35 cellular contexts compared by ENCODE assay signal in the genomic region with DNA sequence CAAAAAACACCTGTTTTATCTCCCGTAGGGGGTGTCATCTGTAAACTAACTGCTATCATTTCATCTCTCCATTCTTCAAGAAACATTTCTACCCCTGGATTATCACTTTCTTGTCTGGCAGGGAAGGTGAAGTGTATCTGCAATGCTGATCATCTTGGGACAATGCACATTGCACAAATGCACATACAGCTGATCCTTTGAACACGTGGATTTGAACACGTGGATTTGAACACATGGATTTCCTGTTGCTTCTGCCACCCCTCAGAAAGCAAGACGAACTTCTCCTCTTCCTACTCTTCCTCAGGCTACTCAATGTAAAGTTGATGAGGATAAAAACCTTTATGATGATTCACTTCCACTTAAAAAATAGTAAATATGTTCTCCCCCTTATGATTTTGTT.
"Had no signal": no experiment of that assay in that cellular context is flagged by ENCODE, and none has a peak within 500 bp of the region (broad histone marks: within the 10 kb centered on the region; RNA-seq: fewer than 3 reads in every experiment).

No MANE protein-coding gene starts in this region.

- H3K27ac ChIP-seq: KMS-11 had no signal

- H3K4me2 ChIP-seq: KMS-11 had no signal

- H3K36me3 ChIP-seq: MG63 had no signal

- H3K9ac ChIP-seq: KMS-11 had no signal

- H3K9me3 ChIP-seq: MG63 had no signal

- H3K4me3 ChIP-seq: MG63 had no signal

- H3K27me3 ChIP-seq: MG63 had no signal

- DNase-seq: Karpas-422, Kasumi-1, MG63, MM.1S, MV-4-11, NCI-H1048, NCI-H1092, NCI-H1092 treated with DMSO at 0.1 percent for 48 hours, NCI-H1105, NCI-H1105 treated with DMSO at 0.1 percent for 48 hours, NCI-H1417, NCI-H1417 treated with DMSO at 0.1 percent for 48 hours, NCI-H1436, NCI-H1436 treated with DMSO at 0.1 percent for 48 hours, NCI-H146, NCI-H1694, NCI-H1694 treated with DMSO at 0.1 percent for 48 hours, NCI-H187, NCI-H187 treated with DMSO at 0.1 percent for 48 hours, NCI-H1930, NCI-H2029, NCI-H2029 treated with DMSO at 0.1 percent for 48 hours, NCI-H2081, NCI-H2081 treated with DMSO at 0.1 percent for 48 hours, NCI-H2107, NCI-H2171, NCI-H2171 treated with DMSO at 0.1 percent for 48 hours, NCI-H2227 treated with DMSO at 0.1 percent for 48 hours, NCI-H226, NCI-H345, NCI-H446 treated with DMSO at 0.1 percent for 48 hours, NCI-H510A, NCI-H510A treated with DMSO at 0.1 percent for 48 hours, NCI-H524 had no signal
